Comparison of ENCODE assay signal across 29 cellular contexts in the genomic region with DNA sequence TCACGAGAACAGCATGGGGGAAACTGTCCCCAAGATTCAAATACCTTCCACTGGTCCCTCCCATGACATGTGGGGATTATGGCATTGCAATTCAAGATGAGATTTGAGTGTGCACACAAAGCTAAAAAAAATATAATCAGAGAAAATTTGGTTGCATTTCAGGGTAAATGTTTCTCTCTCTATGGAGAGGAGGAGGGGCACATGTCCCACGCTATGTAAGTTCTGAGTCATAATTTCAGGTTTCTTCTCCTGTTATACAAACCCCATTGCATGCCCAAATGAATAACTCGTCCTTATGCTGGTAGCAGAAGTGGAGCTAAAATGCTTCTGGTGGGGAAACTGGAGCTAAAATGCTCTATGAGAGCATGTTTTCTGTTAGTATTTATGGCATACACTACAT.
DNase-seq lines count a peak whose midpoint lies in the region; ATAC-seq and TF ChIP-seq lines count a peak whose summit lies in the region.
"Had no signal": no experiment of that assay in that cellular context is flagged by ENCODE, and none has a peak within 500 bp of the region (broad histone marks: within the 10 kb centered on the region; RNA-seq: fewer than 3 reads in every experiment).

No MANE protein-coding gene starts in this region.

- TF ChIP-seq CTCF in mammary epithelial cell (conservative IDR thresholded peaks at IDR 0.05 in 1 of 2, IDR thresholded peaks at IDR 0.05 in 1 of 2; ENCODE audit: extremely low read depth in 1 of 2, insufficient read depth in 1 of 2, low read depth in 1 of 2, low read length in 2 of 2) (no peak), stomach (IDR thresholded peaks at IDR 0.05) (no peak), nephron progenitor cell (IDR thresholded peaks at IDR 0.05) (no peak)

- dilution Hi-C loops in mammary epithelial cell (cut with HindIII; ENCODE audit: low sequenced_read_pairs), result no loop called here

- DNase-seq in ELR (ENCODE audit: low read depth) (peak; percentile 55), HT1080 (ENCODE audit: low read depth) (peak; percentile 30), mammary epithelial cell (peak; percentile 79), stomach (no peak), nephron progenitor cell (no peak)
- DNase-seq in activated CD8-positive, alpha-beta memory T cell treated with anti-CD3 and anti-CD28 coated beads, Interleukin-2, amount 10 ng/mL, durations not matched to agents 7 days and 5 days, result no peak
- DNase-seq: activated CD4-positive, alpha-beta T cell treated with anti-CD3 and anti-CD28 coated beads, Interleukin-2, amount 10 ng/mL, durations not matched to agents 24 days and 14 days; activated naive CD8-positive, alpha-beta T cell treated with anti-CD3 and anti-CD28 coated beads for 36 hours; Caco-2; H7; kidney glomerular epithelial cell; MV-4-11; NCI-H1694 treated with DMSO at 0.1 percent for 48 hours; NCI-H2227 treated with DMSO at 0.1 percent for 48 hours; NCI-H748 treated with DMSO at 0.1 percent for 48 hours; occipital lobe; retina; SJCRH30; spleen; stimulated activated CD4-positive, alpha-beta T cell treated with anti-CD3 and anti-CD28 coated beads, Interleukin-4, amount 100 ng/mL, for 4 hours; upper lobe of right lung had no signal

- H3K36me3 ChIP-seq in mammary epithelial cell (ENCODE audit: insufficient read depth, low read length) (no peaks in the 10 kb centered on the region), stomach (no peaks in the 10 kb centered on the region)
- H3K36me3 ChIP-seq: SJCRH30, spleen, upper lobe of right lung had no signal

- intact Hi-C loops in mammary epithelial cell (cut with micrococcal nuclease), result loop anchor here (5.0 kb wide), 1 partner anchor 696 kb away; no protein-coding TSS in a partner anchor
- intact Hi-C loops in stomach (cut with DNase I; ENCODE audit: low total_unique reads), result no loop called here

- H3K4me1 Mint-ChIP-seq in activated CD8-positive, alpha-beta memory T cell treated with anti-CD3 and anti-CD28 coated beads, Interleukin-2, amount 10 ng/mL, durations not matched to agents 7 days and 5 days, result no peaks in the 10 kb centered on the region
- no peaks in the 10 kb centered on the region for H3K4me1 Mint-ChIP-seq in nephron progenitor cell
- H3K4me1 Mint-ChIP-seq: activated CD4-positive, alpha-beta T cell treated with anti-CD3 and anti-CD28 coated beads, Interleukin-2, amount 10 ng/mL, durations not matched to agents 24 days and 14 days; activated naive CD8-positive, alpha-beta T cell treated with anti-CD3 and anti-CD28 coated beads for 36 hours; brain; memory B cell had no signal

- no peaks in the 10 kb centered on the region for H3K27me3 Mint-ChIP-seq in activated CD8-positive, alpha-beta memory T cell treated with anti-CD3 and anti-CD28 coated beads, Interleukin-2, amount 10 ng/mL, durations not matched to agents 7 days and 5 days
- peaks cover 10% of the 10 kb centered on the region for H3K27me3 Mint-ChIP-seq in nephron progenitor cell (ENCODE audit: low read depth, poor library complexity)
- H3K27me3 Mint-ChIP-seq: activated CD4-positive, alpha-beta T cell treated with anti-CD3 and anti-CD28 coated beads, Interleukin-2, amount 10 ng/mL, durations not matched to agents 24 days and 14 days; activated naive CD8-positive, alpha-beta T cell treated with anti-CD3 and anti-CD28 coated beads for 36 hours; memory B cell had no signal

- H3K27ac Mint-ChIP-seq in activated CD8-positive, alpha-beta memory T cell treated with anti-CD3 and anti-CD28 coated beads, Interleukin-2, amount 10 ng/mL, durations not matched to agents 7 days and 5 days, result no peak overlapping the region
- no peak overlapping the region for H3K27ac Mint-ChIP-seq in nephron progenitor cell
- H3K27ac Mint-ChIP-seq: activated CD4-positive, alpha-beta T cell treated with anti-CD3 and anti-CD28 coated beads, Interleukin-2, amount 10 ng/mL, durations not matched to agents 24 days and 14 days; activated naive CD8-positive, alpha-beta T cell treated with anti-CD3 and anti-CD28 coated beads for 36 hours; activated T-helper 2 cell treated with anti-CD3 and anti-CD28 coated beads, Interferon-gamma antibody, Interleukin-2, Interleukin-4, amounts not matched to agents 10 μg/mL and 5 μg/mL and 100 μg/mL, durations not matched to agents 14 hours and 24 hours and 36 hours; brain; memory B cell; T-helper 1 cell treated with Interleukin-12 subunit alpha and Interleukin-12 subunit beta and Interleukin-4 antibody, amounts not matched to agents 30 μg/mL and 1 μg/mL, for 36 hours had no signal

- H3K27me3 ChIP-seq in mammary epithelial cell (ENCODE audit: insufficient read depth, low read length) (no peaks in the 10 kb centered on the region), stomach (peaks cover 0 to 4% (median 0%) of the 10 kb centered on the region in 3 donors)
- H3K27me3 ChIP-seq: SJCRH30, spleen, upper lobe of right lung had no signal

- H3K9ac ChIP-seq in mammary epithelial cell (ENCODE audit: insufficient read depth, low read length), result no peak overlapping the region

- 33% methylated on average over 3 of the region's 3 CpGs for WGBS in mammary epithelial cell (ENCODE audit: low coverage, missing lambda C conversion rate)
- WGBS in stomach, 5 donors, result 60 to 72% (median 67%) methylated on average over 3 of the region's 3 CpGs

- no peaks in the 10 kb centered on the region for H3K9me3 Mint-ChIP-seq in activated CD8-positive, alpha-beta memory T cell treated with anti-CD3 and anti-CD28 coated beads, Interleukin-2, amount 10 ng/mL, durations not matched to agents 7 days and 5 days (ENCODE audit: low read depth)
- no peaks in the 10 kb centered on the region for H3K9me3 Mint-ChIP-seq in nephron progenitor cell
- H3K9me3 Mint-ChIP-seq: activated CD4-positive, alpha-beta T cell treated with anti-CD3 and anti-CD28 coated beads, Interleukin-2, amount 10 ng/mL, durations not matched to agents 24 days and 14 days; activated naive CD8-positive, alpha-beta T cell treated with anti-CD3 and anti-CD28 coated beads for 36 hours; activated T-helper 2 cell treated with anti-CD3 and anti-CD28 coated beads, Interferon-gamma antibody, Interleukin-2, Interleukin-4, amounts not matched to agents 10 μg/mL and 5 μg/mL and 100 μg/mL, durations not matched to agents 14 hours and 24 hours and 36 hours; memory B cell; T-helper 1 cell treated with Interleukin-12 subunit alpha and Interleukin-12 subunit beta and Interleukin-4 antibody, amounts not matched to agents 30 μg/mL and 1 μg/mL, for 36 hours had no signal

- H3K36me3 Mint-ChIP-seq in activated CD8-positive, alpha-beta memory T cell treated with anti-CD3 and anti-CD28 coated beads, Interleukin-2, amount 10 ng/mL, durations not matched to agents 7 days and 5 days, result no peaks in the 10 kb centered on the region
- H3K36me3 Mint-ChIP-seq in nephron progenitor cell (ENCODE audit: low read depth), result no peaks in the 10 kb centered on the region
- H3K36me3 Mint-ChIP-seq: activated naive CD8-positive, alpha-beta T cell treated with anti-CD3 and anti-CD28 coated beads for 36 hours; brain; memory B cell had no signal

- CTCF ChIA-PET in mammary epithelial cell (lab: Charles Lee; ENCODE audit: low non-redundant PET), result no interaction called here
- CTCF ChIA-PET in activated CD8-positive, alpha-beta memory T cell treated with anti-CD3 and anti-CD28 coated beads, Interleukin-2, amount 10 ng/mL, durations not matched to agents 7 days and 5 days (lab: Charles Lee), result no interaction called here

- H3K4me1 ChIP-seq in mammary epithelial cell (ENCODE audit: insufficient read depth, low read length), result peaks cover 8% of the 10 kb centered on the region
- no peaks in the 10 kb centered on the region for H3K4me1 ChIP-seq in stomach
- H3K4me1 ChIP-seq: Caco-2, spleen, upper lobe of right lung had no signal

- TF ChIP-seq POLR2A in stomach (IDR thresholded peaks at IDR 0.05), result no peak

- H3K79me2 ChIP-seq in mammary epithelial cell (ENCODE audit: insufficient read depth, low read length), result no peaks in the 10 kb centered on the region

- H3K9me3 ChIP-seq in mammary epithelial cell (replicated peaks; ENCODE audit: insufficient read depth, low read length), result no peaks in the 10 kb centered on the region
- H3K9me3 ChIP-seq in stomach, result peaks cover 0 to 3% (median 0%) of the 10 kb centered on the region in 4 donors
- H3K9me3 ChIP-seq: Caco-2, SJCRH30, upper lobe of right lung had no signal

- H3K27ac ChIP-seq in mammary epithelial cell (ENCODE audit: insufficient read depth, low read depth, low read length) (peak overlapping the region; percentile 45), stomach (no peak overlapping the region)
- H3K27ac ChIP-seq: coronary artery, SJCRH30, spleen, upper lobe of right lung had no signal

- H3K4me2 ChIP-seq in mammary epithelial cell (ENCODE audit: insufficient read depth, low read depth, low read length), result no peak overlapping the region

- BruUV-seq in mammary epithelial cell (replicated peaks; lab: Mats Ljungman, UMichigan), result no TSS peak

- in situ Hi-C loops in mammary epithelial cell (cut with MboI; ENCODE audit: low sequenced_read_pairs in 2 of 2), result loop anchor here in 1 of 2 donors (10.0 kb wide), 1 partner anchor 644 kb away; no protein-coding TSS in a partner anchor

- ATAC-seq in GM21576 (IDR thresholded peaks at IDR 0.05; ENCODE audit: unreplicated experiment) (peak; percentile 68), GM19463 (IDR thresholded peaks at IDR 0.05; ENCODE audit: unreplicated experiment) (no peak)
- ATAC-seq in activated CD8-positive, alpha-beta memory T cell treated with anti-CD3 and anti-CD28 coated beads, Interleukin-2, amount 10 ng/mL, durations not matched to agents 7 days and 5 days, result no peak
- ATAC-seq: K562, upper lobe of right lung had no signal

- H3K4me3 Mint-ChIP-seq in activated CD8-positive, alpha-beta memory T cell treated with anti-CD3 and anti-CD28 coated beads, Interleukin-2, amount 10 ng/mL, durations not matched to agents 7 days and 5 days, result no peak overlapping the region
- H3K4me3 Mint-ChIP-seq in nephron progenitor cell, result no peak overlapping the region
- H3K4me3 Mint-ChIP-seq: activated CD4-positive, alpha-beta T cell treated with anti-CD3 and anti-CD28 coated beads, Interleukin-2, amount 10 ng/mL, durations not matched to agents 24 days and 14 days; activated naive CD8-positive, alpha-beta T cell treated with anti-CD3 and anti-CD28 coated beads for 36 hours; brain; memory B cell; T-helper 1 cell treated with Interleukin-12 subunit alpha and Interleukin-12 subunit beta and Interleukin-4 antibody, amounts not matched to agents 30 μg/mL and 1 μg/mL, for 36 hours had no signal

- no peak overlapping the region for H2AFZ ChIP-seq in mammary epithelial cell (ENCODE audit: low read depth, low read length)

- H3K4me3 ChIP-seq in mammary epithelial cell (replicated peaks in 1 of 3; ENCODE audit: insufficient read depth in 1 of 3, low read depth in 2 of 3, low read length in 3 of 3) (no peak overlapping the region), stomach (no peak overlapping the region)
- H3K4me3 ChIP-seq: coronary artery, K562, SJCRH30, spleen, upper lobe of right lung had no signal

- no peaks in the 10 kb centered on the region for H4K20me1 ChIP-seq in mammary epithelial cell (ENCODE audit: insufficient read depth, low read length)

- TF ChIP-seq EP300 in stomach (IDR thresholded peaks at IDR 0.05), result no peak

Comparison
In these comparisons a context has a peak if more than half of its experiments do, and no peak if none do; other contexts are left out.
1. DNase-seq: peak in ELR (single experiment), HT1080 (single experiment) and mammary epithelial cell (single experiment); none in stomach (single experiment), activated CD8-positive, alpha-beta memory T cell treated with anti-CD3 and anti-CD28 coated beads, Interleukin-2, amount 10 ng/mL, durations not matched to agents 7 days and 5 days (single experiment) and nephron progenitor cell (single experiment).